ENCODE assay signal across 38 cellular contexts in genomic region chr20:23946206-23946605, GRCh38. TPM values are rescaled to one million over a fixed set of nuclear protein-coding genes. Genes with fewer than 3 reads are reported as not detected.
"Had no signal": no experiment of that assay in that cellular context is flagged by ENCODE, and none has a peak within 500 bp of the region (broad histone marks: within the 10 kb centered on the region; RNA-seq: fewer than 3 reads in every experiment).

No MANE protein-coding gene starts in this region.

- H3K9me3 ChIP-seq: MG63 had no signal

- DNase-seq: Karpas-422, Kasumi-1, MG63, MM.1S, MV-4-11, NCI-H1048, NCI-H1092, NCI-H1092 treated with DMSO at 0.1 percent for 48 hours, NCI-H1105, NCI-H1105 treated with DMSO at 0.1 percent for 48 hours, NCI-H1417, NCI-H1417 treated with DMSO at 0.1 percent for 48 hours, NCI-H1436, NCI-H1436 treated with DMSO at 0.1 percent for 48 hours, NCI-H146, NCI-H1694, NCI-H1694 treated with DMSO at 0.1 percent for 48 hours, NCI-H187, NCI-H187 treated with DMSO at 0.1 percent for 48 hours, NCI-H1930, NCI-H2029, NCI-H2029 treated with DMSO at 0.1 percent for 48 hours, NCI-H2081, NCI-H2081 treated with DMSO at 0.1 percent for 48 hours, NCI-H2107, NCI-H2171, NCI-H2171 treated with DMSO at 0.1 percent for 48 hours, NCI-H2227 treated with DMSO at 0.1 percent for 48 hours, NCI-H226, NCI-H345, NCI-H446, NCI-H446 treated with DMSO at 0.1 percent for 48 hours, NCI-H510A had no signal

- H3K4me2 ChIP-seq: KMS-11 had no signal

- H3K36me3 ChIP-seq: MG63 had no signal

- H3K27ac ChIP-seq: KMS-11 had no signal

- H3K9ac ChIP-seq: KMS-11 had no signal

- H3K4me3 ChIP-seq: MG63 had no signal

- H3K27me3 ChIP-seq: MG63 had no signal

RNA-seq across cellular contexts. Expression of gene GGTLC1, which starts 42.4 kb away (rescaled TPM):
- total RNA-seq: LHCN-M2, M059J, MCF 10A, NCI-H460 had no signal
